In the genomic region with DNA sequence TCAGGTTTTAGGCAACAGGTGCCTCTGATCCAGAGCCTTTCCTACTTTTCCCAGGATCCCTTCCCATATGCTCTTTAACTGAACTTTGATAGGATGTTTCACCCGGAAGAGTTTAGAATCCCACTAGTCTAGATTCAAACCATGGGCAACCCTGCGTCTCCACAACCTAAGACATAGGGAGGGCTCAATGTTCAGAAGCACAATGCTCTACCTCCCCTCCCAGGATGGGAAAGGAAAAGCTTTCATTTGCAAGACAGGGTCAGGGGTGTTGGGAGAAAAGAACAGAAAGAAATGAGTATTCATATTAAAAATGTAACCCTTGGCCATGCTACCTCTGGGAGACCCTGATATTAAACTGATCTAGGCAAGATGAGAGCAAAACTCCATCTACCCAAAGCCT, we compare ENCODE assay signal across 22 cellular contexts.
DNase-seq lines count a peak whose midpoint lies in the region; ATAC-seq and TF ChIP-seq lines count a peak whose summit lies in the region.
"Had no signal": no experiment of that assay in that cellular context is flagged by ENCODE, and none has a peak within 500 bp of the region (broad histone marks: within the 10 kb centered on the region; RNA-seq: fewer than 3 reads in every experiment).

No MANE protein-coding gene starts in this region.

- CTCF ChIA-PET in RWPE1 (lab: Yijun Ruan, JAX) = interaction anchor here (0.6 kb wide), 1 partner anchor 328 kb away, joined by 3 read pairs; no protein-coding TSS in a partner anchor

- H2AFZ ChIP-seq in neural progenitor cell (replicated peaks) = no peak overlapping the region

- no peak overlapping the region for H3K4me3 Mint-ChIP-seq in neural progenitor cell
- H3K4me3 Mint-ChIP-seq: HFFc6 had no signal

- no peaks in the 10 kb centered on the region for H3K27me3 ChIP-seq in left ventricle myocardium inferior (ENCODE audit: low read depth)
- H3K27me3 ChIP-seq in heart right ventricle = no peaks in the 10 kb centered on the region
- no peaks in the 10 kb centered on the region for H3K27me3 ChIP-seq in esophagus muscularis mucosa
- H3K27me3 ChIP-seq in neural progenitor cell = no peaks in the 10 kb centered on the region

- no peak for TF ChIP-seq EP300 in esophagus muscularis mucosa (IDR thresholded peaks at IDR 0.05)

- H3K9me3 ChIP-seq in left ventricle myocardium inferior (replicated peaks) (peaks cover 7% of the 10 kb centered on the region), heart right ventricle (peaks cover 0 to 2% (median 0%) of the 10 kb centered on the region in 11 donors), esophagus muscularis mucosa (no peaks in the 10 kb centered on the region), neural progenitor cell (ENCODE audit: low read depth) (no peaks in the 10 kb centered on the region)

- H3K27ac ChIP-seq in left ventricle myocardium inferior (replicated peaks) = peak overlapping the region; percentile 25
- H3K27ac ChIP-seq in heart right ventricle = no peak overlapping the region
- peak overlapping the region; percentile 67 to 73 (median 70) for H3K27ac ChIP-seq in esophagus muscularis mucosa (replicated peaks in 1 of 4)
- no peak overlapping the region for H3K27ac ChIP-seq in neural progenitor cell
- no peak overlapping the region for H3K27ac ChIP-seq in RWPE1
- no peak overlapping the region for H3K27ac ChIP-seq in caudate nucleus (ENCODE audit: low read depth, low read length)
- H3K27ac ChIP-seq: 22Rv1, C4-2B had no signal

- WGBS in heart right ventricle, 2 donors = 96 to 98% methylated on average over 2 of the region's 2 CpGs
- 100% methylated on average over 2 of the region's 2 CpGs for WGBS in esophagus muscularis mucosa

- no peaks in the 10 kb centered on the region for H3K79me2 ChIP-seq in neural progenitor cell (ENCODE audit: low read depth)

- H3K9ac ChIP-seq in neural progenitor cell = no peak overlapping the region

- POLR2A ChIA-PET in RWPE1 (lab: Yijun Ruan, JAX; ENCODE audit: low non-redundant PET) = no interaction called here

- H3K4me2 ChIP-seq in neural progenitor cell = no peak overlapping the region

- H3K27me3 Mint-ChIP-seq in neural progenitor cell (ENCODE audit: insufficient read depth, low read depth) = peaks cover 4% of the 10 kb centered on the region

- peak overlapping the region; percentile 67 for H3K27ac Mint-ChIP-seq in neural progenitor cell
- H3K27ac Mint-ChIP-seq: HFFc6 had no signal

- no peak for DNase-seq in left ventricle myocardium inferior
- DNase-seq in heart right ventricle = no peak
- DNase-seq in esophagus muscularis mucosa (ENCODE audit: extremely low spot score) = no peak
- DNase-seq in neural progenitor cell (ENCODE audit: low spot score) = no peak
- no peak for DNase-seq in RWPE1 (ENCODE audit: low spot score)
- no peak for DNase-seq in caudate nucleus (lab: John Stamatoyannopoulos, UW)
- DNase-seq: AML-193, DMS53, GDM1, H7, HFFc6, Kasumi-1, NCI-H1694, NCI-H2081 treated with DMSO at 0.1 percent for 48 hours, NCI-H2171 treated with DMSO at 0.1 percent for 48 hours, NCI-H526, OCI-M1 had no signal

- no peak for TF ChIP-seq CTCF in left ventricle myocardium inferior (IDR thresholded peaks at IDR 0.05; ENCODE audit: borderline replicate concordance)
- no peak for TF ChIP-seq CTCF in heart right ventricle (IDR thresholded peaks at IDR 0.05)
- peak in 1 of 3 experiments; percentile 3 for TF ChIP-seq CTCF in esophagus muscularis mucosa (IDR thresholded peaks at IDR 0.05)
- no peak for TF ChIP-seq CTCF in neural progenitor cell (IDR thresholded peaks at IDR 0.05)
- TF ChIP-seq CTCF in RWPE1 (conservative IDR thresholded peaks at IDR 0.05; ENCODE audit: low read depth) = no peak

- peaks cover 55% of the 10 kb centered on the region for H3K4me1 Mint-ChIP-seq in neural progenitor cell

- intact Hi-C loops in left ventricle myocardium inferior (cut with micrococcal nuclease) = no loop called here
- intact Hi-C loops in heart right ventricle (cut with DNase I) = no loop called here
- intact Hi-C loops in esophagus muscularis mucosa (cut with DNase I) = no loop called here

- H3K9me3 Mint-ChIP-seq in neural progenitor cell = peaks cover 7% of the 10 kb centered on the region
- H3K9me3 Mint-ChIP-seq: HFFc6 had no signal

- H3F3A ChIP-seq in neural progenitor cell (ENCODE audit: low read depth) = no peaks in the 10 kb centered on the region

- H3K36me3 ChIP-seq in left ventricle myocardium inferior (no peaks in the 10 kb centered on the region), heart right ventricle (no peaks in the 10 kb centered on the region), esophagus muscularis mucosa (no peaks in the 10 kb centered on the region), neural progenitor cell (no peaks in the 10 kb centered on the region)

- H3K36me3 Mint-ChIP-seq in neural progenitor cell = peaks cover 4% of the 10 kb centered on the region

- H3K4me3 ChIP-seq in left ventricle myocardium inferior (no peak overlapping the region), heart right ventricle (no peak overlapping the region), esophagus muscularis mucosa (no peak overlapping the region), neural progenitor cell (no peak overlapping the region)

- H4K20me1 ChIP-seq in neural progenitor cell (ENCODE audit: low read depth) = no peaks in the 10 kb centered on the region

- no peak for TF ChIP-seq POLR2A in esophagus muscularis mucosa (IDR thresholded peaks at IDR 0.05; ENCODE audit: low read depth)

- no peak for ATAC-seq in heart right ventricle
- ATAC-seq in GM21529 (IDR thresholded peaks at IDR 0.05; ENCODE audit: unreplicated experiment) = no peak
- ATAC-seq in GM19455 (IDR thresholded peaks at IDR 0.05; ENCODE audit: unreplicated experiment) = no peak
- ATAC-seq: Right ventricle myocardium inferior had no signal

- H3K4me1 ChIP-seq in left ventricle myocardium inferior (peaks cover 10% of the 10 kb centered on the region), heart right ventricle (peaks cover 0 to 22% (median 5%) of the 10 kb centered on the region in 9 donors), esophagus muscularis mucosa (peaks cover 0 to 57% (median 52%) of the 10 kb centered on the region in 4 donors), neural progenitor cell (no peaks in the 10 kb centered on the region)

Comparison
In these comparisons a context has a peak if more than half of its experiments do, and no peak if none do; other contexts are left out.
1. H3K27ac ChIP-seq: peak in left ventricle myocardium inferior (single experiment) and esophagus muscularis mucosa (4 of 4); none in heart right ventricle (0 of 10), neural progenitor cell (single experiment), RWPE1 (single experiment) and caudate nucleus (single experiment).